In the genomic region with DNA sequence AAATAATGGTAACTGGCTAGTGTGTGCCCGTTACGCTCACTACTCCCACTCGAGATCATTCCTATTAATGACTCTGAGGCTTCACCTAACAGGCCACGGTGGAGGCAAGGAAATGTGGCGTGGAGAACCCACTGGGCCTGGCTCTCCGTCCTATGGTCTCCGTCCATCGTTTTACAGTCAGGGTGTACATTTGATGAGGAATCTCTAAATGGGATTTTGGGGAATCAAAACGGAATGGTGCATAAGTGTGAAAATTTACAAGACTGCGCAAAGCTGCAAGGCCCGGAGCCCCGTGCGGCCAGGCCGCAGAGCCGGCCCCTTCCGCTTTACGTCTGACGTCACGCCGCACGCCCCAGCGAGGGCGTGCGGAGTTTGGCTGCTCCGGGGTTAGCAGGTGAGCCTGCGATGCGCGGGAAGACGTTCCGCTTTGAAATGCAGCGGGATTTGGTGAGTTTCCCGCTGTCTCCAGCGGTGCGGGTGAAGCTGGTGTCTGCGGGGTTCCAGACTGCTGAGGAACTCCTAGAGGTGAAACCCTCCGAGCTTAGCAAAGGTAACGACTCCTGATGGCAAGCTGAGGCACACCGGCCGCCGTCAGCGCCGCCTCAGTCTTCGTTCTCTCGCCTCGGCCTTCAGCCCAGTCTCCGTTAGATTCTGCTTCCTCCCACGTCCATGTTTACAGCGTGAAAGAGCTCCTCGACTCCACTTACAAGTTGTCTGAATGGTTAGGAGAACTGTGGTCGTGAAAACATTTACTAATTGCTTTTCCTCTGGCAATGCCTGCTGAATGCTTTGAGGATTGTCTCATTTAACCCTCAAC, we compare ENCODE assay signal across 1 cellular context.
TF ChIP-seq lines count a peak whose summit lies in the region.

TSS of gene RAD51C (plus strand) at position 364 of the 817 bp plus-strand sequence. CDS start at position 406, 42 bp downstream.

TF ChIP-seq in K562, 482 proteins besides CTCF, POLR2A, EP300 and RAD21 (continued from another document and continues in another):
- TF ChIP-seq, protein P1, sequence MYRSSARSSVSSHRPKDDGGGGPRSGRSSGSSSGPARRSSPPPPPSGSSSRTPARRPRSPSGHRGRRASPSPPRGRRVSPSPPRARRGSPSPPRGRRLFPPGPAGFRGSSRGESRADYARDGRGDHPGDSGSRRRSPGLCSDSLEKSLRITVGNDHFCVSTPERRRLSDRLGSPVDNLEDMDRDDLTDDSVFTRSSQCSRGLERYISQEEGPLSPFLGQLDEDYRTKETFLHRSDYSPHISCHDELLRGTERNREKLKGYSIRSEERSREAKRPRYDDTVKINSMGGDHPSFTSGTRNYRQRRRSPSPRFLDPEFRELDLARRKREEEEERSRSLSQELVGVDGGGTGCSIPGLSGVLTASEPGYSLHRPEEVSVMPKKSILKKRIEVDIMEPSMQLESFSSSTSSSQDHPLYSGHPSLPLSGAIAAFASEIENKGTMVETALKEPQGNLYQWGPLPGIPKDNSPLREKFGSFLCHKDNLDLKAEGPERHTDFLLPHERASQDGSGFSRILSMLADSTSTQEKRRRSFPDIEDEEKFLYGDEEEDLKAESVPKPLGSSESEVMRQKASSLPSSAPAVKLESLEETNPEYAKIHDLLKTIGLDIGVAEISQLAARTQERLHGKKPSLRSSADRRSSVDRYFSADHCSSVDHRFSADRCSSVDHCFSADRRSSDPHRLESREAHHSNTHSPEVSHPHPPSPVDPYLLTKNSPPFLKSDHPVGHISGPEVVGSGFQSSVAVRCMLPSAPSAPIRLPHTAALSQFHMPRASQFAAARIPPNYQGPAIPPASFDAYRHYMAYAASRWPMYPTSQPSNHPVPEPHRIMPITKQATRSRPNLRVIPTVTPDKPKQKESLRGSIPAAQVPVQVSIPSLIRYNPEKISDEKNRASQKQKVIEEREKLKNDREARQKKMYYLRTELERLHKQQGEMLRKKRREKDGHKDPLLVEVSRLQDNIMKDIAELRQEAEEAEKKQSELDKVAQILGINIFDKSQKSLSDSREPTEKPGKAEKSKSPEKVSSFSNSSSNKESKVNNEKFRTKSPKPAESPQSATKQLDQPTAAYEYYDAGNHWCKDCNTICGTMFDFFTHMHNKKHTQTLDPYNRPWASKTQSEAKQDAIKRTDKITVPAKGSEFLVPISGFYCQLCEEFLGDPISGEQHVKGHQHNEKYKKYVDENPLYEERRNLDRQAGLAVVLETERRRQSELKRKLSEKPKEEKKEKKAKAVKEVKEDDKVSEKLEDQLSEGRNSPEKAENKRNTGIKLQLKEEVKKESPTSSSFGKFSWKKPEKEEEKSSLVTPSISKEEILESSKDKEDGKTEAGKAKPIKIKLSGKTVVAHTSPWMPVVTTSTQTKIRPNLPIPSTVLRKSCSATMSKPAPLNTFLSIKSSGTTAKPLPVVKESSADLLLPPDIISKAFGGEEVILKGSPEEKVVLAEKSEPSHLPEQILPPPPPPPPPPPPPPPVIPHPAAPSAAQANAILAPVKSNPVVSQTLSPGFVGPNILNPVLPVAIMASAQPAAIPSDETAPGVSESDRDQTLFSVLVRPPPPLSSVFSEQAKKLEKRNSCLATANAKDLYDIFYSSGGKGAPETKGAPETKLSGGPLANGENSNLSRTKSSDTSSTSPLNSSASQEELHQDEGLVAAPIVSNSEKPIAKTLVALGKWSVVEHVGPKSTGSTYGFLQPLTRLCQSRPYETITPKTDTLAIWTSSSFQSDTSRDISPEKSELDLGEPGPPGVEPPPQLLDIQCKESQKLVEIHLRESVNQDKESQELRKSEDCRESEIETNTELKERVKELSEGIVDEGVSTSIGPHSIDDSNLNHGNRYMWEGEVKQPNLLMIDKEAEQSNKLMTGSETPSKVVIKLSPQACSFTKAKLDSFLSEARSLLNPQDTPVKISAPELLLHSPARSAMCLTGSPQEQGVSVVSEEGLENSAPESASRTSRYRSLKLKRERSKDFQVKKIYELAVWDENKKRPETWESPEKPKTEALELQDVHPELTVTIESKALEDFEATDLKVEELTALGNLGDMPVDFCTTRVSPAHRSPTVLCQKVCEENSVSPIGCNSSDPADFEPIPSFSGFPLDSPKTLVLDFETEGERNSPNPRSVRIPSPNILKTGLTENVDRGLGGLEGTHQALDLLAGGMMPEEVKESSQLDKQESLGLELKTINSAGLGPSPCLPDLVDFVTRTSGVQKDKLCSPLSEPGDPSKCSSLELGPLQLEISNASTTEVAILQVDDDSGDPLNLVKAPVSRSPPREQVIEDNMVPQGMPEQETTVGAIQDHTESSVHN (IDR thresholded peaks at IDR 0.05; ENCODE audit: borderline replicate concordance in 1 of 2, low read depth in 1 of 2) = no peak
- TF ChIP-seq NFIX (CRISPR knock-in tag; IDR thresholded peaks at IDR 0.05; ENCODE audit: low read depth) (no peak), GABPB1 (CRISPR knock-in tag; IDR thresholded peaks at IDR 0.05) (peak; percentile 87), ASH1L (IDR thresholded peaks at IDR 0.05; ENCODE audit: borderline replicate concordance, low read depth, partially characterized antibody) (peak; percentile 50), NELFE (IDR thresholded peaks at IDR 0.05; ENCODE audit: insufficient read depth, insufficient read length) (no peak), HDAC1 (IDR thresholded peaks at IDR 0.05) (0 out of 4 replicates have a peak, but pooled peaks of 1 of the 2 experiments have one; percentile 65), HLTF (IDR thresholded peaks at IDR 0.05) (no peak; the same call in 1 of the 2 replicates), HSF4 (CRISPR knock-in tag; IDR thresholded peaks at IDR 0.05; ENCODE audit: borderline replicate concordance) (no peak), ZSCAN29 (IDR thresholded peaks at IDR 0.05) (no peak), PRMT5 (CRISPR knock-in tag; IDR thresholded peaks at IDR 0.05) (no peak), MCM7 (IDR thresholded peaks at IDR 0.05) (no peak), U2AF2 (optimal IDR thresholded peaks at IDR 0.05; ENCODE audit: low read depth, low read length) (no peak), ZNF143 (CRISPR knock-in tag; IDR thresholded peaks at IDR 0.05) (0 out of 2 replicates have a peak, but pooled peaks have one; percentile 33), MEF2D (tag; conservative IDR thresholded peaks at IDR 0.05; ENCODE audit: low read depth) (no peak; the same call in 1 of the 2 replicates), ZFX (CRISPR knock-in tag; IDR thresholded peaks at IDR 0.05) (peak; percentile 99), ESRRA (IDR thresholded peaks at IDR 0.05; ENCODE audit: borderline replicate concordance, low read depth) (0 out of 2 replicates have a peak, but pooled peaks have one; percentile 11), NCOA6 (IDR thresholded peaks at IDR 0.05) (peak; percentile 83), NBN (IDR thresholded peaks at IDR 0.05; ENCODE audit: low read depth) (peak; percentile 50; the same call in 1 of the 2 replicates), SIN3B (IDR thresholded peaks at IDR 0.05; ENCODE audit: low read depth) (peak; percentile 41; the same call in 1 of the 2 replicates), RBM25 (IDR thresholded peaks at IDR 0.05; ENCODE audit: low read depth, low read length, severe bottlenecking) (no peak), MCM2 (IDR thresholded peaks at IDR 0.05; ENCODE audit: low read depth) (no peak), TAF7 (tag; IDR thresholded peaks at IDR 0.05) (peak; percentile 58; the same call in 1 of the 2 replicates), NFRKB (IDR thresholded peaks at IDR 0.05; ENCODE audit: low read depth) (peak; percentile 87), ZBTB11 (CRISPR knock-in tag; IDR thresholded peaks at IDR 0.05) (peak in 2 of 3 experiments; percentile 77 to 88; a peak in 4 of 6 replicates), HMG20B (CRISPR knock-in tag; IDR thresholded peaks at IDR 0.05) (no peak), ZZZ3 (IDR thresholded peaks at IDR 0.05) (no peak), HDAC2 (IDR thresholded peaks at IDR 0.05) (peak; percentile 56), TBP (optimal IDR thresholded peaks at IDR 0.05; ENCODE audit: low read depth, low read length) (peak; percentile 83), KHSRP (IDR thresholded peaks at IDR 0.05) (no peak), LCOR (CRISPR knock-in tag; IDR thresholded peaks at IDR 0.05) (peak; percentile 97), HNRNPL (IDR thresholded peaks at IDR 0.05; ENCODE audit: low read depth, low read length) (no peak), ETS1 (conservative IDR thresholded peaks at IDR 0.05; ENCODE audit: control insufficient read depth, low read depth, low read length) (peak; percentile 61), PPARD (CRISPR knock-in tag; IDR thresholded peaks at IDR 0.05) (no peak), MYNN (IDR thresholded peaks at IDR 0.05) (no peak), MYNN (CRISPR knock-in tag; IDR thresholded peaks at IDR 0.05) (no peak), NR3C1 (CRISPR knock-in tag; IDR thresholded peaks at IDR 0.05) (peak; percentile 60; the same call in 1 of the 2 replicates), ZNF263 (CRISPR knock-in tag; IDR thresholded peaks at IDR 0.05; ENCODE audit: borderline replicate concordance) (no peak), ZEB2 (IDR thresholded peaks at IDR 0.05) (no peak), TCF3 (CRISPR knock-in tag; IDR thresholded peaks at IDR 0.05) (peak; percentile 34)
- TF ChIP-seq, protein P2, sequence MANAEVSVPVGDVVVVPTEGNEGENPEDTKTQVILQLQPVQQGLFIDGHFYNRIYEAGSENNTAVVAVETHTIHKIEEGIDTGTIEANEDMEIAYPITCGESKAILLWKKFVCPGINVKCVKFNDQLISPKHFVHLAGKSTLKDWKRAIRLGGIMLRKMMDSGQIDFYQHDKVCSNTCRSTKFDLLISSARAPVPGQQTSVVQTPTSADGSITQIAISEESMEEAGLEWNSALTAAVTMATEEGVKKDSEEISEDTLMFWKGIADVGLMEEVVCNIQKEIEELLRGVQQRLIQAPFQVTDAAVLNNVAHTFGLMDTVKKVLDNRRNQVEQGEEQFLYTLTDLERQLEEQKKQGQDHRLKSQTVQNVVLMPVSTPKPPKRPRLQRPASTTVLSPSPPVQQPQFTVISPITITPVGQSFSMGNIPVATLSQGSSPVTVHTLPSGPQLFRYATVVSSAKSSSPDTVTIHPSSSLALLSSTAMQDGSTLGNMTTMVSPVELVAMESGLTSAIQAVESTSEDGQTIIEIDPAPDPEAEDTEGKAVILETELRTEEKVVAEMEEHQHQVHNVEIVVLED (CRISPR knock-in tag; IDR thresholded peaks at IDR 0.05) = peak; percentile 98
- TF ChIP-seq, protein P3, sequence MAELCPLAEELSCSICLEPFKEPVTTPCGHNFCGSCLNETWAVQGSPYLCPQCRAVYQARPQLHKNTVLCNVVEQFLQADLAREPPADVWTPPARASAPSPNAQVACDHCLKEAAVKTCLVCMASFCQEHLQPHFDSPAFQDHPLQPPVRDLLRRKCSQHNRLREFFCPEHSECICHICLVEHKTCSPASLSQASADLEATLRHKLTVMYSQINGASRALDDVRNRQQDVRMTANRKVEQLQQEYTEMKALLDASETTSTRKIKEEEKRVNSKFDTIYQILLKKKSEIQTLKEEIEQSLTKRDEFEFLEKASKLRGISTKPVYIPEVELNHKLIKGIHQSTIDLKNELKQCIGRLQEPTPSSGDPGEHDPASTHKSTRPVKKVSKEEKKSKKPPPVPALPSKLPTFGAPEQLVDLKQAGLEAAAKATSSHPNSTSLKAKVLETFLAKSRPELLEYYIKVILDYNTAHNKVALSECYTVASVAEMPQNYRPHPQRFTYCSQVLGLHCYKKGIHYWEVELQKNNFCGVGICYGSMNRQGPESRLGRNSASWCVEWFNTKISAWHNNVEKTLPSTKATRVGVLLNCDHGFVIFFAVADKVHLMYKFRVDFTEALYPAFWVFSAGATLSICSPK (IDR thresholded peaks at IDR 0.05; ENCODE audit: borderline replicate concordance) = no peak
- TF ChIP-seq, protein P4, sequence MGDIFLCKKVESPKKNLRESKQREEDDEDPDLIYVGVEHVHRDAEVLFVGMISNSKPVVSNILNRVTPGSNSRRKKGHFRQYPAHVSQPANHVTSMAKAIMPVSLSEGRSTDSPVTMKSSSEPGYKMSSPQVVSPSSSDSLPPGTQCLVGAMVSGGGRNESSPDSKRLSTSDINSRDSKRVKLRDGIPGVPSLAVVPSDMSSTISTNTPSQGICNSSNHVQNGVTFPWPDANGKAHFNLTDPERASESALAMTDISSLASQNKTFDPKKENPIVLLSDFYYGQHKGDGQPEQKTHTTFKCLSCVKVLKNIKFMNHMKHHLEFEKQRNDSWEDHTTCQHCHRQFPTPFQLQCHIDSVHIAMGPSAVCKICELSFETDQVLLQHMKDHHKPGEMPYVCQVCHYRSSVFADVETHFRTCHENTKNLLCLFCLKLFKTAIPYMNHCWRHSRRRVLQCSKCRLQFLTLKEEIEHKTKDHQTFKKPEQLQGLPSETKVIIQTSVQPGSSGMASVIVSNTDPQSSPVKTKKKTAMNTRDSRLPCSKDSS (IDR thresholded peaks at IDR 0.05; ENCODE audit: low read depth, partially characterized antibody) = no peak
- TF ChIP-seq, protein P5, sequence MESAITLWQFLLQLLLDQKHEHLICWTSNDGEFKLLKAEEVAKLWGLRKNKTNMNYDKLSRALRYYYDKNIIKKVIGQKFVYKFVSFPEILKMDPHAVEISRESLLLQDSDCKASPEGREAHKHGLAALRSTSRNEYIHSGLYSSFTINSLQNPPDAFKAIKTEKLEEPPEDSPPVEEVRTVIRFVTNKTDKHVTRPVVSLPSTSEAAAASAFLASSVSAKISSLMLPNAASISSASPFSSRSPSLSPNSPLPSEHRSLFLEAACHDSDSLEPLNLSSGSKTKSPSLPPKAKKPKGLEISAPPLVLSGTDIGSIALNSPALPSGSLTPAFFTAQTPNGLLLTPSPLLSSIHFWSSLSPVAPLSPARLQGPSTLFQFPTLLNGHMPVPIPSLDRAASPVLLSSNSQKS (CRISPR knock-in tag; IDR thresholded peaks at IDR 0.05) = no peak
